Comparison of ENCODE assay signal across 8 cellular contexts in genomic region chr18:22170421-22171262, GRCh38. TPM values are rescaled to one million over a fixed set of nuclear protein-coding genes. Genes with fewer than 3 reads are reported as not detected.
DNase-seq lines count a peak whose midpoint lies in the region; ATAC-seq, FAIRE-seq and TF ChIP-seq lines count a peak whose summit lies in the region.

No MANE protein-coding gene starts in this region.

- H2AFZ ChIP-seq in neuronal stem cell (ENCODE audit: low read length) = peak overlapping the region; percentile 94

- H3K18ac ChIP-seq in neuronal stem cell (ENCODE audit: low read length) = peak overlapping the region; percentile 92

- H3K4me1 ChIP-seq in neuronal stem cell (ENCODE audit: control insufficient read depth in 2 of 2, insufficient read depth in 1 of 2, low read depth in 1 of 2, low read length in 2 of 2) = peaks cover 0 to 14% of the 10 kb centered on the region in 2 donors

- TF ChIP-seq POLR2A in H54 (IDR thresholded peaks at IDR 0.05; ENCODE audit: low read depth, low read length) = no peak

- peak overlapping the region; percentile 80 for H2BK15ac ChIP-seq in neuronal stem cell (ENCODE audit: low read length)

- peak overlapping the region; percentile 21 for H3K9ac ChIP-seq in neuronal stem cell (ENCODE audit: low read depth, low read length, poor library complexity)

- peaks cover 1% of the 10 kb centered on the region for H3K79me1 ChIP-seq in neuronal stem cell (ENCODE audit: low read depth, low read length)

- no peak overlapping the region for H3K14ac ChIP-seq in neuronal stem cell (ENCODE audit: low read length)

- no peak for TF ChIP-seq CTCF in 22Rv1 (IDR thresholded peaks at IDR 0.05)
- TF ChIP-seq CTCF in WERI-Rb-1 (IDR thresholded peaks at IDR 0.05; ENCODE audit: low read depth, low read length) = no peak

- no peak overlapping the region for H4K8ac ChIP-seq in neuronal stem cell (ENCODE audit: low read depth, low read length)

- H3K9me3 ChIP-seq in WERI-Rb-1 (ENCODE audit: severe bottlenecking) (peaks cover 19% of the 10 kb centered on the region), neuronal stem cell (replicated peaks in 1 of 2; ENCODE audit: control insufficient read depth in 2 of 2, insufficient read depth in 1 of 2, low read depth in 1 of 2, low read length in 2 of 2) (peaks cover 0 to 10% of the 10 kb centered on the region in 2 donors)

- ATAC-seq in HG03439 (IDR thresholded peaks at IDR 0.05; ENCODE audit: unreplicated experiment) = no peak

- WGBS in neuronal stem cell (ENCODE audit: extremely low coverage in 2 of 2, insufficient read length in 2 of 2, insufficient replicate concordance in 1 of 2), 2 donors = no CpG with 5 or more reads among the region's 66 CpGs

- H3K4me2 ChIP-seq in neuronal stem cell (ENCODE audit: insufficient read depth, low read length, poor library complexity, severe bottlenecking) = peak overlapping the region; percentile 100

- H2BK12ac ChIP-seq in neuronal stem cell (ENCODE audit: low read length) = no peak overlapping the region

- H2BK120ac ChIP-seq in neuronal stem cell (ENCODE audit: low read depth, low read length) = no peak overlapping the region

- H3K4ac ChIP-seq in neuronal stem cell (ENCODE audit: low read length) = no peak overlapping the region

- H2BK5ac ChIP-seq in neuronal stem cell (ENCODE audit: low read length) = peak overlapping the region; percentile 19

- H2AK5ac ChIP-seq in neuronal stem cell (ENCODE audit: low read depth, low read length) = peak overlapping the region; percentile 59

- no peak overlapping the region for H4K91ac ChIP-seq in neuronal stem cell (ENCODE audit: low read depth, low read length, poor library complexity)

- DNase-seq in H54 (ENCODE audit: insufficient read length, low spot score) = peak; percentile 56
- DNase-seq in WERI-Rb-1 = peak; percentile 16
- DNase-seq in fibroblast of peridontal ligament (ENCODE audit: extremely low read depth) = peak; percentile 56
- DNase-seq in neuronal stem cell (ENCODE audit: low spot score) = no peak
- DNase-seq in SKM-1 treated with dmso at 0.1 percent for 144 hours (lab: John Stamatoyannopoulos, UW; ENCODE audit: unreplicated experiment) = no peak
- no peak for DNase-seq in pons (ENCODE audit: low spot score)

- peaks cover 95% of the 10 kb centered on the region for H3K27me3 ChIP-seq in WERI-Rb-1 (ENCODE audit: insufficient read depth, low read depth, severe bottlenecking)
- peaks cover 60 to 100% (median 97%) of the 10 kb centered on the region in 3 experiments for H3K27me3 ChIP-seq in neuronal stem cell (ENCODE audit: control insufficient read depth in 3 of 3, insufficient read depth in 3 of 3, low read depth in 1 of 3, low read length in 3 of 3)

- H3K4me3 ChIP-seq in WERI-Rb-1 (ENCODE audit: low read depth, low read length) (peak overlapping the region; percentile 54), neuronal stem cell (ENCODE audit: low read length in 2 of 2) (peak overlapping the region; percentile 15 to 73)

- peak overlapping the region; percentile 87 for H3K27ac ChIP-seq in 22Rv1
- no peak overlapping the region for H3K27ac ChIP-seq in WERI-Rb-1
- no peak overlapping the region for H3K27ac ChIP-seq in neuronal stem cell (replicated peaks; ENCODE audit: low read length)

- H3K36me3 ChIP-seq in WERI-Rb-1 (no peaks in the 10 kb centered on the region), neuronal stem cell (replicated peaks in 1 of 2; ENCODE audit: control insufficient read depth in 2 of 2, insufficient read depth in 2 of 2, low read length in 2 of 2) (no peaks in the 10 kb centered on the region)

- no peak for FAIRE-seq in H54 (lab: Jason Lieb, UNC)

- H3K23ac ChIP-seq in neuronal stem cell (ENCODE audit: low read depth, low read length, poor library complexity) = peak overlapping the region; percentile 100

RNA-seq across cellular contexts. Expression of gene GATA6, which starts 1.3 kb away (rescaled TPM):
- 0.04 TPM for polyA plus RNA-seq in neuronal stem cell (2013, experiment 1 of 2)
- 0.03 TPM for polyA plus RNA-seq in neuronal stem cell (2013, experiment 2 of 2)

Comparison
In these comparisons a context has a peak if more than half of its experiments do, and no peak if none do; other contexts are left out.
1. DNase-seq: peak in H54 (single experiment), WERI-Rb-1 (single experiment) and fibroblast of peridontal ligament (single experiment); none in neuronal stem cell (single experiment), SKM-1 treated with dmso at 0.1 percent for 144 hours (single experiment) and pons (single experiment).